Comparison of ENCODE assay signal across 1 cellular context in genomic region chr16:67181346-67181745, GRCh38.
TF ChIP-seq lines count a peak whose summit lies in the region.

No MANE protein-coding gene starts in this region.

TF ChIP-seq in SK-N-SH, 30 proteins besides CTCF, POLR2A, EP300 and RAD21 (continued from another document):
- TF ChIP-seq JUND (IDR thresholded peaks at IDR 0.05), result peak; percentile 62; the same call in 1 of the 2 replicates
- peak; percentile 45; the same call in 1 of the 2 replicates for TF ChIP-seq TCF12 (IDR thresholded peaks at IDR 0.05)
- TF ChIP-seq RFX5 (IDR thresholded peaks at IDR 0.05; ENCODE audit: low read length), result no peak
